In the genomic region with DNA sequence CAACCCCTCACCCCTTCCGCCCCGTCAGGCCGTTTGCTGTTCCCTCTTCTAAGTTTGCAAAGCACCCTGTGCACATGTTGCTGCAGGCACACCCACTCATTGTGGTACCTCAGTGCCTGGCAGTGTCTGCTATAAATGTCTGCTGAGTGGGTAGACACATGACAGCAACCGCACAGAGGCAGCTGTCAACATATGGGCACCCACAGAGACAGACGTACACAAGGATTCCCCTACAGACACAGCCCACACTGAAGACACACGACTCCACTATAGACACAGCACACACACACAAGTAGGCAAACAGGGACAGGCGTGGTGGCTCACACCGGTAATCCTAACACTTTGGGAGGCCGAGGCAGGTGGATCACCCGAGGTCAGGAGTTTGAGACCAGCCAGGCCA, we compare ENCODE assay signal across 13 cellular contexts. TPM values are rescaled to one million over a fixed set of nuclear protein-coding genes. Genes with fewer than 3 reads are reported as not detected.
DNase-seq lines count a peak whose midpoint lies in the region; ATAC-seq and FAIRE-seq lines count a peak whose summit lies in the region.
"Had no signal": no experiment of that assay in that cellular context is flagged by ENCODE, and none has a peak within 500 bp of the region (broad histone marks: within the 10 kb centered on the region; RNA-seq: fewer than 3 reads in every experiment).

No MANE protein-coding gene starts in this region.

- H3K27me3 Mint-ChIP-seq in activated CD8-positive, alpha-beta T cell treated with anti-CD3 and anti-CD28 coated beads, Interleukin-2, amount 10 ng/mL, durations not matched to agents 7 days and 5 days (ENCODE audit: low read depth): peaks cover 5% of the 10 kb centered on the region

- no peak overlapping the region for H3K27ac Mint-ChIP-seq in activated CD8-positive, alpha-beta T cell treated with anti-CD3 and anti-CD28 coated beads, Interleukin-2, amount 10 ng/mL, durations not matched to agents 7 days and 5 days
- H3K27ac Mint-ChIP-seq: activated T-helper 2 cell treated with anti-CD3 and anti-CD28 coated beads, Interferon-gamma antibody, Interleukin-2, Interleukin-4, amounts not matched to agents 10 μg/mL and 5 μg/mL and 100 μg/mL, durations not matched to agents 14 hours and 24 hours and 36 hours had no signal

- H3K36me3 Mint-ChIP-seq in activated CD8-positive, alpha-beta T cell treated with anti-CD3 and anti-CD28 coated beads, Interleukin-2, amount 10 ng/mL, durations not matched to agents 7 days and 5 days (ENCODE audit: low read depth): peaks cover 7% of the 10 kb centered on the region

- peak; percentile 59 for ATAC-seq in activated CD8-positive, alpha-beta T cell treated with anti-CD3 and anti-CD28 coated beads, Interleukin-2, amount 10 ng/mL, durations not matched to agents 7 days and 5 days
- ATAC-seq in GM21515 (IDR thresholded peaks at IDR 0.05; ENCODE audit: unreplicated experiment) (no peak), GM18867 (IDR thresholded peaks at IDR 0.05; ENCODE audit: unreplicated experiment) (no peak)

- POLR2A ChIA-PET in activated CD8-positive, alpha-beta T cell treated with anti-CD3 and anti-CD28 coated beads, Interleukin-2, amount 10 ng/mL, durations not matched to agents 7 days and 5 days (lab: Charles Lee): no interaction called here

- H3K4me1 Mint-ChIP-seq in activated CD8-positive, alpha-beta T cell treated with anti-CD3 and anti-CD28 coated beads, Interleukin-2, amount 10 ng/mL, durations not matched to agents 7 days and 5 days (ENCODE audit: low read depth): peaks cover 15% of the 10 kb centered on the region

- no peak overlapping the region for H3K4me3 Mint-ChIP-seq in activated CD8-positive, alpha-beta T cell treated with anti-CD3 and anti-CD28 coated beads, Interleukin-2, amount 10 ng/mL, durations not matched to agents 7 days and 5 days

- CTCF ChIA-PET in activated CD8-positive, alpha-beta T cell treated with anti-CD3 and anti-CD28 coated beads, Interleukin-2, amount 10 ng/mL, durations not matched to agents 7 days and 5 days (lab: Charles Lee): no interaction called here

- peak; percentile 73 for FAIRE-seq in GM18507 (lab: Jason Lieb, UNC)
- FAIRE-seq: G401.6 had no signal

- no peaks in the 10 kb centered on the region for H3K9me3 Mint-ChIP-seq in activated CD8-positive, alpha-beta T cell treated with anti-CD3 and anti-CD28 coated beads, Interleukin-2, amount 10 ng/mL, durations not matched to agents 7 days and 5 days (ENCODE audit: insufficient read depth)
- H3K9me3 Mint-ChIP-seq: activated T-helper 2 cell treated with anti-CD3 and anti-CD28 coated beads, Interferon-gamma antibody, Interleukin-2, Interleukin-4, amounts not matched to agents 10 μg/mL and 5 μg/mL and 100 μg/mL, durations not matched to agents 14 hours and 24 hours and 36 hours; CD8-positive, alpha-beta memory T cell had no signal

- peak; percentile 86 for DNase-seq in CD1c-positive myeloid dendritic cell (ENCODE audit: extremely low spot score)
- no peak for DNase-seq in GM18507 (ENCODE audit: extremely low spot score, insufficient read length, low read depth)
- DNase-seq in activated CD8-positive, alpha-beta T cell treated with anti-CD3 and anti-CD28 coated beads, Interleukin-2, amount 10 ng/mL, durations not matched to agents 7 days and 5 days: peak; percentile 33
- peak; percentile 41 for DNase-seq in myocyte (ENCODE audit: low read depth)
- DNase-seq in HuH-7 (ENCODE audit: low spot score): no peak
- DNase-seq: brain microvascular endothelial cell, foreskin melanocyte, SK-N-SH had no signal

RNA-seq across cellular contexts. Expression of gene CRK, which starts 17.8 kb away (rescaled TPM):
- total RNA-seq in activated CD8-positive, alpha-beta T cell treated with anti-CD3 and anti-CD28 coated beads, Interleukin-2, amount 10 ng/mL, durations not matched to agents 7 days and 5 days: 10 to 100 TPM; 15.7 to 17.7 TPM
- total RNA-seq in myocyte: 47.6 and 51.9 TPM in 2 replicates
- 39.9 TPM for polyA plus RNA-seq in myocyte (2012)

RNA-seq across cellular contexts. Expression of gene MYO1C, which starts 18.6 kb away (rescaled TPM):
- total RNA-seq in activated CD8-positive, alpha-beta T cell treated with anti-CD3 and anti-CD28 coated beads, Interleukin-2, amount 10 ng/mL, durations not matched to agents 7 days and 5 days: 10 to 100 TPM; 18.5 to 21.8 TPM
- 122 and 125 TPM in 2 replicates for total RNA-seq in myocyte
- 220 TPM for polyA plus RNA-seq in myocyte (2012)

RNA-seq across cellular contexts. Expression of gene INPP5K, which starts 42.6 kb away (rescaled TPM):
- 10 to 100 TPM; 37.6 to 39.6 TPM for total RNA-seq in activated CD8-positive, alpha-beta T cell treated with anti-CD3 and anti-CD28 coated beads, Interleukin-2, amount 10 ng/mL, durations not matched to agents 7 days and 5 days
- 47.2 and 71.4 TPM in 2 replicates for total RNA-seq in myocyte
- polyA plus RNA-seq in myocyte (2012): 57.7 TPM

Comparison
In these comparisons a context has a peak if more than half of its experiments do, and no peak if none do; other contexts are left out.
1. DNase-seq: peak in CD1c-positive myeloid dendritic cell (single experiment), activated CD8-positive, alpha-beta T cell treated with anti-CD3 and anti-CD28 coated beads, Interleukin-2, amount 10 ng/mL, durations not matched to agents 7 days and 5 days (single experiment) and myocyte (single experiment); none in GM18507 (single experiment) and HuH-7 (single experiment).